ENCODE assay signal across 17 cellular contexts in the genomic region with DNA sequence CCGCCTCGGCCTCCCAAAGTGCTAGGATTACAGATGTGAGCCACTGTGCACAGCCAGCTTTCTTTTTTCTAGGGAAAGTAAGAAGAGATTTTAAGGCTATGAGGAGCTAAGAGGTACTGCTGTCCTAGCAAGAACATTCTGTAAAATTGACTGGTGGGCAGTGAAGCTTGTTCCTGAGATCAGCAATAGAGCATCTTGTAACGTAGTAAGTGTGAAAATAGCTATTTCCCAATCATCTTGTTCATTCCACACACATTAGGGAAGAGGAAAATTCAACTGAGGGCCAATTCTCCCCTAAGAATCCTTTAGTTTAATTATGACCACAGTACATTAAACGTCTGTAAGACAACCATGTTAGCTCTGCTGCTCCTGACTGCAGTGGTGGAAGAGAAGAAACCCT.
DNase-seq lines count a peak whose midpoint lies in the region; ATAC-seq and TF ChIP-seq lines count a peak whose summit lies in the region.
"Had no signal": no experiment of that assay in that cellular context is flagged by ENCODE, and none has a peak within 500 bp of the region (broad histone marks: within the 10 kb centered on the region; RNA-seq: fewer than 3 reads in every experiment).

No MANE protein-coding gene starts in this region.

- H3K9me3 ChIP-seq in IMR-90 (ENCODE audit: control insufficient read depth, insufficient read depth, low read length), result no peaks in the 10 kb centered on the region
- H3K9me3 ChIP-seq in fibroblast of lung (ENCODE audit: control insufficient read depth, insufficient read depth, low read depth, low read length), result no peaks in the 10 kb centered on the region
- no peaks in the 10 kb centered on the region for H3K9me3 ChIP-seq in skeletal muscle satellite cell (replicated peaks; ENCODE audit: low read length)
- H3K9me3 ChIP-seq: testis had no signal

- H3K79me1 ChIP-seq in IMR-90 (ENCODE audit: low read depth in 1 of 2, low read length in 2 of 2), result no peaks in the 10 kb centered on the region

- DNase-seq in IMR-90, result no peak
- DNase-seq in fibroblast of lung (ENCODE audit: low read depth in 2 of 2), result peak; percentile 23 to 51
- DNase-seq in T-helper 2 cell, result no peak
- DNase-seq in stimulated activated CD8-positive, alpha-beta memory T cell treated with anti-CD3 and anti-CD28 coated beads, Interleukin-4, amount 100 ng/mL, for 48 hours, result no peak
- no peak for DNase-seq in activated naive CD8-positive, alpha-beta T cell treated with anti-CD3 and anti-CD28 coated beads, Interleukin-2, amount 50 U/mL, for 24 hours
- DNase-seq in epidermal melanocyte (ENCODE audit: insufficient read length, low spot score), result no peak
- DNase-seq: activated naive CD4-positive, alpha-beta T cell; activated T-cell treated with anti-CD3 and anti-CD28 coated beads, Interleukin-2, amount 50 U/mL, for 24 hours; CD4-positive, alpha-beta T cell; endodermal cell; NCI-H345; T1000; testis had no signal

- TF ChIP-seq POLR2A in IMR-90 (IDR thresholded peaks at IDR 0.05; ENCODE audit: low read depth, low read length), result no peak

- H2BK5ac ChIP-seq in IMR-90 (ENCODE audit: low read depth, low read length, poor library complexity, severe bottlenecking), result no peak overlapping the region

- H3K4me2 ChIP-seq in IMR-90 (ENCODE audit: low read depth, low read length) (no peak overlapping the region; the same call in 1 of the 2 replicates), fibroblast of lung (ENCODE audit: extremely low read depth, insufficient read depth, low read length) (no peak overlapping the region), skeletal muscle satellite cell (ENCODE audit: low read length) (peak overlapping the region; percentile 50)
- H3K4me2 ChIP-seq: hepatocyte had no signal

- TF ChIP-seq CTCF in IMR-90 (conservative IDR thresholded peaks at IDR 0.05; ENCODE audit: low read depth, low read length) (no peak), fibroblast of lung (conservative IDR thresholded peaks at IDR 0.05 in 1 of 2, IDR thresholded peaks at IDR 0.05 in 1 of 2; ENCODE audit: low read depth in 1 of 2, low read length in 2 of 2) (no peak)

- no peak overlapping the region for H3K4me3 Mint-ChIP-seq in activated naive CD8-positive, alpha-beta T cell treated with anti-CD3 and anti-CD28 coated beads, Interleukin-2, amount 50 U/mL, for 24 hours
- H3K4me3 Mint-ChIP-seq: activated T-cell treated with anti-CD3 and anti-CD28 coated beads, Interleukin-2, amount 50 U/mL, for 24 hours; CD4-positive, alpha-beta T cell; endodermal cell had no signal

- no peak overlapping the region for H3K56ac ChIP-seq in IMR-90 (ENCODE audit: extremely low read depth, insufficient read depth, low read length)

- no peak for TF ChIP-seq RAD21 in IMR-90 (IDR thresholded peaks at IDR 0.05; ENCODE audit: low read length)

- WGBS in IMR-90 (ENCODE audit: extremely low coverage in 2 of 2, insufficient read length in 1 of 2), 2 experiments, result no CpG with 5 or more reads among the region's 4 CpGs

- H4K20me1 ChIP-seq in IMR-90 (ENCODE audit: insufficient read depth, low read length) (no peaks in the 10 kb centered on the region), fibroblast of lung (ENCODE audit: control insufficient read depth, extremely low read depth, insufficient read depth, low read length) (no peaks in the 10 kb centered on the region)

- H3K18ac ChIP-seq in IMR-90 (ENCODE audit: low read depth, low read length), result peak overlapping the region; percentile 78; the same call in 1 of the 2 replicates

- H3K4me3 ChIP-seq in IMR-90 (ENCODE audit: insufficient read depth, low read depth, low read length) (no peak overlapping the region), fibroblast of lung (replicated peaks in 1 of 4; ENCODE audit: control extremely low read depth in 1 of 4, insufficient read depth in 1 of 4, low read depth in 3 of 4, low read length in 4 of 4) (no peak overlapping the region), skeletal muscle satellite cell (ENCODE audit: low read length) (no peak overlapping the region)
- H3K4me3 ChIP-seq: hepatocyte, K562, testis had no signal

- H2BK15ac ChIP-seq in IMR-90 (ENCODE audit: low read depth, low read length), result peak overlapping the region; percentile 94; the same call in 2 of the 3 replicates

- H3K23ac ChIP-seq in IMR-90 (ENCODE audit: low read depth, low read length), result no peak overlapping the region

- no peaks in the 10 kb centered on the region for H3K27me3 Mint-ChIP-seq in activated naive CD8-positive, alpha-beta T cell treated with anti-CD3 and anti-CD28 coated beads, Interleukin-2, amount 50 U/mL, for 24 hours
- H3K27me3 Mint-ChIP-seq: activated T-cell treated with anti-CD3 and anti-CD28 coated beads, Interleukin-2, amount 50 U/mL, for 24 hours; CD4-positive, alpha-beta T cell had no signal

- peak overlapping the region; percentile 51; the same call in 1 of the 2 replicates for H2AK5ac ChIP-seq in IMR-90 (ENCODE audit: low read depth, low read length)

- peak overlapping the region; percentile 81; the same call in 1 of the 2 replicates for H2BK20ac ChIP-seq in IMR-90 (ENCODE audit: low read depth, low read length)

- H3K27ac ChIP-seq in IMR-90 (ENCODE audit: insufficient read depth, low read length) (no peak overlapping the region), angular gyrus (ENCODE audit: low read depth, low read length) (peak overlapping the region; percentile 48), fibroblast of lung (ENCODE audit: insufficient read depth, low read length) (no peak overlapping the region)
- H3K27ac ChIP-seq: testis had no signal

- H3K36me3 ChIP-seq in IMR-90 (ENCODE audit: control insufficient read depth, insufficient read depth, low read length) (no peaks in the 10 kb centered on the region), fibroblast of lung (ENCODE audit: control insufficient read depth, insufficient read depth, low read length) (no peaks in the 10 kb centered on the region), skeletal muscle satellite cell (ENCODE audit: insufficient read depth, low read length) (no peaks in the 10 kb centered on the region)

- peaks cover 13% of the 10 kb centered on the region for H3K4me1 ChIP-seq in IMR-90 (ENCODE audit: control insufficient read depth, insufficient read depth, low read length)
- peaks cover 8% of the 10 kb centered on the region for H3K4me1 ChIP-seq in fibroblast of lung (ENCODE audit: control insufficient read depth, extremely low read depth, insufficient read depth, low read length)
- peaks cover 43% of the 10 kb centered on the region for H3K4me1 ChIP-seq in skeletal muscle satellite cell (ENCODE audit: control insufficient read depth, insufficient read depth, low read length)
- H3K4me1 ChIP-seq: testis had no signal

- no TSS peak for BruUV-seq in IMR-90 (replicated peaks; lab: Mats Ljungman, UMichigan)

- H2AFZ ChIP-seq in IMR-90 (replicated peaks; ENCODE audit: low read length, poor library complexity) (no peak overlapping the region), fibroblast of lung (ENCODE audit: low read length) (no peak overlapping the region)
- H2AFZ ChIP-seq: hepatocyte had no signal

- no peak overlapping the region for H2AK9ac ChIP-seq in IMR-90 (replicated peaks; ENCODE audit: low read depth, low read length, poor library complexity)

- intact Hi-C loops in IMR-90 (cut with micrococcal nuclease), result no loop called here

- POLR2A ChIA-PET in IMR-90 (lab: Charles Lee; ENCODE audit: unreplicated experiment), result no interaction called here

- no peaks in the 10 kb centered on the region for H3K79me2 ChIP-seq in fibroblast of lung (ENCODE audit: control insufficient read depth, insufficient read depth, low read length)

- H4K91ac ChIP-seq in IMR-90 (ENCODE audit: insufficient read depth, low read depth, low read length), result 0 out of 2 replicates have a peak overlapping the region, but pooled peaks have one; percentile 32

- CTCF ChIA-PET in IMR-90 (lab: Yijun Ruan, JAX), result no interaction called here

- no peaks in the 10 kb centered on the region for H3K4me1 Mint-ChIP-seq in activated naive CD8-positive, alpha-beta T cell treated with anti-CD3 and anti-CD28 coated beads, Interleukin-2, amount 50 U/mL, for 24 hours
- H3K4me1 Mint-ChIP-seq: endodermal cell had no signal

- H3K9ac ChIP-seq in IMR-90 (ENCODE audit: low read depth, low read length), result no peak overlapping the region
- H3K9ac ChIP-seq in fibroblast of lung (ENCODE audit: insufficient read depth, low read length), result no peak overlapping the region
- peak overlapping the region; percentile 73 for H3K9ac ChIP-seq in skeletal muscle satellite cell (ENCODE audit: low read depth, low read length)

- dilution Hi-C loops in IMR-90 (cut with HindIII; ENCODE audit: low sequenced_read_pairs, unreplicated experiment), result no loop called here

- H3K27me3 ChIP-seq in IMR-90 (ENCODE audit: control insufficient read depth, insufficient read depth, low read length) (no peaks in the 10 kb centered on the region), fibroblast of lung (ENCODE audit: control insufficient read depth, insufficient read depth, low read length) (no peaks in the 10 kb centered on the region), skeletal muscle satellite cell (ENCODE audit: control insufficient read depth, insufficient read depth, low read length) (no peaks in the 10 kb centered on the region)
- H3K27me3 ChIP-seq: hepatocyte, testis had no signal

- in situ Hi-C loops in IMR-90 (cut with MboI; ENCODE audit: low sequenced_read_pairs), result no loop called here

- no peak overlapping the region for H3K27ac Mint-ChIP-seq in activated naive CD8-positive, alpha-beta T cell treated with anti-CD3 and anti-CD28 coated beads, Interleukin-2, amount 50 U/mL, for 24 hours
- H3K27ac Mint-ChIP-seq: activated T-cell treated with anti-CD3 and anti-CD28 coated beads, Interleukin-2, amount 50 U/mL, for 24 hours; CD4-positive, alpha-beta T cell; endodermal cell had no signal

- H3K14ac ChIP-seq in IMR-90 (replicated peaks; ENCODE audit: low read depth, low read length), result 0 out of 2 replicates have a peak overlapping the region, but pooled peaks have one; percentile 34

- no peak for ATAC-seq in IMR-90 (ENCODE audit: low read depth)
- no peak for ATAC-seq in activated naive CD8-positive, alpha-beta T cell treated with anti-CD3 and anti-CD28 coated beads, Interleukin-2, amount 50 U/mL, for 24 hours
- ATAC-seq: K562 had no signal

- peaks cover 3% of the 10 kb centered on the region; the same call in 1 of the 2 replicates for H3K9me1 ChIP-seq in IMR-90 (ENCODE audit: insufficient read depth, low read length)

- peak overlapping the region; percentile 9 to 45; a peak in 1 of 4 replicates for H4K8ac ChIP-seq in IMR-90 (ENCODE audit: low read depth in 2 of 2, low read length in 2 of 2)

- H2BK120ac ChIP-seq in IMR-90 (ENCODE audit: low read depth, low read length), result peak overlapping the region; percentile 46

- H3K36me3 Mint-ChIP-seq in activated naive CD8-positive, alpha-beta T cell treated with anti-CD3 and anti-CD28 coated beads, Interleukin-2, amount 50 U/mL, for 24 hours (ENCODE audit: low read depth), result no peaks in the 10 kb centered on the region

- no peaks in the 10 kb centered on the region for H3K9me3 Mint-ChIP-seq in activated naive CD8-positive, alpha-beta T cell treated with anti-CD3 and anti-CD28 coated beads, Interleukin-2, amount 50 U/mL, for 24 hours
- H3K9me3 Mint-ChIP-seq: activated T-cell treated with anti-CD3 and anti-CD28 coated beads, Interleukin-2, amount 50 U/mL, for 24 hours; CD4-positive, alpha-beta T cell; endodermal cell had no signal

- H3K4ac ChIP-seq in IMR-90 (ENCODE audit: low read depth, low read length), result no peak overlapping the region

- H4K5ac ChIP-seq in IMR-90 (ENCODE audit: low read depth, low read length), result no peak overlapping the region

Comparison
In these comparisons a context has a peak if more than half of its experiments do, and no peak if none do; other contexts are left out.
1. DNase-seq: peak in fibroblast of lung (2 of 2); none in IMR-90 (single experiment), T-helper 2 cell (0 of 5), stimulated activated CD8-positive, alpha-beta memory T cell treated with anti-CD3 and anti-CD28 coated beads, Interleukin-4, amount 100 ng/mL, for 48 hours (single experiment), activated naive CD8-positive, alpha-beta T cell treated with anti-CD3 and anti-CD28 coated beads, Interleukin-2, amount 50 U/mL, for 24 hours (single experiment) and epidermal melanocyte (single experiment).